In the genomic region with DNA sequence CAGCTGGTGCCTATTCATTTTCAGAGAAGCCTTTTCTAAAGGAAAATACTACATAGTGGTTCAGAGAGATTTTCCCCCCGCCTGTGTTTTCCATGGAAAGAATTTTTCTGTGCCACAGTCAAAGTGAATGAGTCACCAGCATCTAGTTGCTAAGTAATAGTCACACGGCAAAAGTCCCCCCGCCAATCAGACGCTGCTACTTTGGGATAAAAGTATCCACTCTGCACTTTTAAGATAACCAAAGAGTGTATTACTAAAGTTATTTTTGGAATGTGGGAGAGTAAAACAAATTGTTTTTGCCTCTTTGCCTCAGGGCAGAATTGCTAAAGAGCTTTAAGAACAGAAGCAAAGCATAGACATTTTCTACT, we compare ENCODE assay signal across 8 cellular contexts. TPM values are rescaled to one million over a fixed set of nuclear protein-coding genes. Genes with fewer than 3 reads are reported as not detected.
A peak's percentile ranks its signal among the peaks of the same experiment; 100 is the strongest.
DNase-seq lines count a peak whose midpoint lies in the region; ATAC-seq and TF ChIP-seq lines count a peak whose summit lies in the region.

No MANE protein-coding gene starts in this region.

- H3K4me2 ChIP-seq in trophoblast cell (ENCODE audit: low read length) = peak overlapping the region; percentile 51

- DNase-seq in EL = peak; percentile 97
- DNase-seq in SJCRH30 = peak; percentile 79 to 87
- DNase-seq in foreskin fibroblast = peak; percentile 82 to 90
- peak; percentile 96 to 100 for DNase-seq in trophoblast cell
- no peak for DNase-seq in activated CD8-positive, alpha-beta T cell treated with anti-CD3 and anti-CD28 coated beads for 36 hours
- no peak for DNase-seq in GM10266 (ENCODE audit: extremely low spot score)
- no peak for DNase-seq in effector memory CD8-positive, alpha-beta T cell

- POLR2A ChIA-PET in activated CD8-positive, alpha-beta T cell treated with anti-CD3 and anti-CD28 coated beads for 36 hours (lab: Charles Lee) = no interaction called here

- no peak overlapping the region for H2BK12ac ChIP-seq in trophoblast cell (ENCODE audit: low read length)

- H4K91ac ChIP-seq in trophoblast cell (ENCODE audit: low read depth, low read length) = no peak overlapping the region

- peaks cover 15% of the 10 kb centered on the region for H3K79me1 ChIP-seq in trophoblast cell (ENCODE audit: low read length)

- no peaks in the 10 kb centered on the region for H3K9me3 ChIP-seq in SJCRH30 (replicated peaks)
- no peaks in the 10 kb centered on the region for H3K9me3 ChIP-seq in trophoblast cell (ENCODE audit: insufficient read depth, low read depth, low read length)

- H2AFZ ChIP-seq in trophoblast cell (ENCODE audit: insufficient read depth, low read length, poor library complexity) = no peak overlapping the region

- whole genome bisulfite sequencing in trophoblast cell (ENCODE audit: extremely low coverage, insufficient coverage, insufficient read length) = no CpG with 5 or more reads among the region's 4 CpGs

- no peak overlapping the region for H2BK5ac ChIP-seq in trophoblast cell (ENCODE audit: low read depth, low read length, poor library complexity)

- no peaks in the 10 kb centered on the region for H3K79me2 ChIP-seq in trophoblast cell (ENCODE audit: control insufficient read depth, insufficient read depth, low read length, poor library complexity)

- no peak overlapping the region for H3K9ac ChIP-seq in trophoblast cell (ENCODE audit: low read length)

- H2AK5ac ChIP-seq in trophoblast cell (ENCODE audit: low read length) = no peak overlapping the region

- H3K14ac ChIP-seq in trophoblast cell (ENCODE audit: low read length) = no peak overlapping the region

- H3K27me3 ChIP-seq in SJCRH30 = no peaks in the 10 kb centered on the region
- no peaks in the 10 kb centered on the region for H3K27me3 ChIP-seq in trophoblast cell (ENCODE audit: insufficient read depth, low read length)

- no peak overlapping the region for H3K4me3 Mint-ChIP-seq in activated CD8-positive, alpha-beta T cell treated with anti-CD3 and anti-CD28 coated beads for 36 hours
- H3K4me3 Mint-ChIP-seq in effector memory CD8-positive, alpha-beta T cell = no peak overlapping the region

- peaks cover 19% of the 10 kb centered on the region for H3K4me1 Mint-ChIP-seq in activated CD8-positive, alpha-beta T cell treated with anti-CD3 and anti-CD28 coated beads for 36 hours (ENCODE audit: low read depth)
- H3K4me1 Mint-ChIP-seq in effector memory CD8-positive, alpha-beta T cell (ENCODE audit: low read depth in 2 of 2) = peaks cover 12 to 19% of the 10 kb centered on the region in 2 donors

- H4K12ac ChIP-seq in trophoblast cell (ENCODE audit: low read depth, low read length) = no peak overlapping the region

- CTCF ChIA-PET in activated CD8-positive, alpha-beta T cell treated with anti-CD3 and anti-CD28 coated beads for 36 hours (lab: Charles Lee) = interaction anchor here (1.6 kb wide), 1 partner anchor 13 kb away, joined by 4 read pairs; no protein-coding TSS in a partner anchor

- no peak for ATAC-seq in activated CD8-positive, alpha-beta T cell treated with anti-CD3 and anti-CD28 coated beads for 36 hours
- ATAC-seq in HG02973 (IDR thresholded peaks at IDR 0.05; ENCODE audit: unreplicated experiment) = no peak
- ATAC-seq in effector memory CD8-positive, alpha-beta T cell (replicated peaks) = no peak

- H3K18ac ChIP-seq in trophoblast cell (ENCODE audit: low read length) = no peak overlapping the region

- H4K8ac ChIP-seq in trophoblast cell (ENCODE audit: low read depth, low read length) = no peak overlapping the region

- H3K27me3 Mint-ChIP-seq in activated CD8-positive, alpha-beta T cell treated with anti-CD3 and anti-CD28 coated beads for 36 hours = peaks cover 36% of the 10 kb centered on the region
- H3K27me3 Mint-ChIP-seq in effector memory CD8-positive, alpha-beta T cell = peaks cover 52 to 67% of the 10 kb centered on the region in 2 donors

- H3K27ac Mint-ChIP-seq in activated CD8-positive, alpha-beta T cell treated with anti-CD3 and anti-CD28 coated beads for 36 hours = no peak overlapping the region
- H3K27ac Mint-ChIP-seq in effector memory CD8-positive, alpha-beta T cell = no peak overlapping the region

- H3K36me3 Mint-ChIP-seq in activated CD8-positive, alpha-beta T cell treated with anti-CD3 and anti-CD28 coated beads for 36 hours (ENCODE audit: low read depth) = no peaks in the 10 kb centered on the region
- no peaks in the 10 kb centered on the region for H3K36me3 Mint-ChIP-seq in effector memory CD8-positive, alpha-beta T cell (ENCODE audit: insufficient read depth)

- H3K36me3 ChIP-seq in SJCRH30 (no peaks in the 10 kb centered on the region), trophoblast cell (ENCODE audit: control insufficient read depth in 1 of 2, insufficient read depth in 2 of 2, low read length in 2 of 2) (no peaks in the 10 kb centered on the region)

- no peaks in the 10 kb centered on the region for H3K9me3 Mint-ChIP-seq in activated CD8-positive, alpha-beta T cell treated with anti-CD3 and anti-CD28 coated beads for 36 hours
- no peaks in the 10 kb centered on the region for H3K9me3 Mint-ChIP-seq in effector memory CD8-positive, alpha-beta T cell

- TF ChIP-seq CTCF in foreskin fibroblast (IDR thresholded peaks at IDR 0.05; ENCODE audit: low read depth, low read length) (no peak), GM10266 (IDR thresholded peaks at IDR 0.05; ENCODE audit: control insufficient read depth, insufficient read depth, low read depth, missing control alignments) (no peak)
- TF ChIP-seq CTCF in activated CD8-positive, alpha-beta T cell treated with anti-CD3 and anti-CD28 coated beads for 36 hours (IDR thresholded peaks at IDR 0.05) = no peak

- H3K4ac ChIP-seq in trophoblast cell (ENCODE audit: low read depth, low read length) = no peak overlapping the region

- peaks cover 36% of the 10 kb centered on the region for H3K4me1 ChIP-seq in SJCRH30
- H3K4me1 ChIP-seq in trophoblast cell (ENCODE audit: control insufficient read depth in 1 of 2, insufficient read depth in 2 of 2, low read length in 2 of 2) = peaks cover 15 to 29% of the 10 kb centered on the region in 2 experiments

- intact Hi-C loops in activated CD8-positive, alpha-beta T cell treated with anti-CD3 and anti-CD28 coated beads for 36 hours (cut with micrococcal nuclease) = no loop called here

- H3K23ac ChIP-seq in trophoblast cell (ENCODE audit: low read length) = no peak overlapping the region

- H3K4me3 ChIP-seq in SJCRH30 (peak overlapping the region; percentile 72), foreskin fibroblast (ENCODE audit: low read depth in 1 of 2, low read length in 2 of 2) (no peak overlapping the region), trophoblast cell (ENCODE audit: low read depth, low read length) (no peak overlapping the region)

- H2BK120ac ChIP-seq in trophoblast cell (ENCODE audit: insufficient read depth, low read length, poor library complexity) = no peak overlapping the region

- H3K27ac ChIP-seq in SJCRH30 = peak overlapping the region; percentile 89
- H3K27ac ChIP-seq in trophoblast cell (ENCODE audit: low read depth, low read length) = peak overlapping the region; percentile 84

RNA-seq across cellular contexts. Expression of a gene that starts 23.5 kb away (rescaled TPM):
- 23.5 and 23.9 TPM in 2 replicates for total RNA-seq in SJCRH30 (2014; rRNA removed; shearing (Covaris generic))
- polyA plus RNA-seq in trophoblast cell (2013) = 12.7 and 12.9 TPM in 2 replicates
- total RNA-seq in activated CD8-positive, alpha-beta T cell treated with anti-CD3 and anti-CD28 coated beads for 36 hours = 100 to 1,000 TPM; 148 to 155 TPM

Comparison
In these comparisons a context has a peak if more than half of its experiments do, and no peak if none do; other contexts are left out.
1. DNase-seq: peak in EL (single experiment), SJCRH30 (2 of 2), foreskin fibroblast (2 of 2) and trophoblast cell (2 of 2); none in activated CD8-positive, alpha-beta T cell treated with anti-CD3 and anti-CD28 coated beads for 36 hours (single experiment), GM10266 (single experiment) and effector memory CD8-positive, alpha-beta T cell (0 of 3).